Comparison of ENCODE assay signal across 4 cellular contexts in the genomic region with DNA sequence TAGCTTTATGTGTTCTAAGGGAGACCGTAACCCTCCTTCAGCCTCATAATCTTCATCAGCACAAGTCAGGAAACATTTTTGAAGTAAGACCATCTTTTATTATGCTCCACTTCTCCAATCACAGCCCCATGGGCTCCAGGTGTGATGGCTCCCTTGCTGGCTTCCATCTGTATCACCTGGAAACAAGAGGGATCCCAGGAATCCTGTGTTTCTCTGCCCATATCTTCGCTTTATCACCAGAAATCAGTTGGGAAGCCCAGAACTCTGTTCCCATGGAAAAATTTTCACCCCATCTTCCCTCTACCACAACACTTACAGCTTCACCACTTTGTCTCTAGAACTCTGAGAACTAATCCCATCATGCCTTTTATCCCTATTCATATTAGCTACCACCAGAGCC.
"Had no signal": no experiment of that assay in that cellular context is flagged by ENCODE, and none has a peak within 500 bp of the region (broad histone marks: within the 10 kb centered on the region; RNA-seq: fewer than 3 reads in every experiment).

No MANE protein-coding gene starts in this region.

- H3K4me3 ChIP-seq: GM23338 had no signal

- H3K27ac Mint-ChIP-seq: GM23338 had no signal

- DNase-seq: H9, HCEC 1CT, IMR-90 had no signal

- H3K4me1 Mint-ChIP-seq: GM23338, H9 had no signal

- H3K4me3 Mint-ChIP-seq: GM23338, H9 had no signal

- H2AFZ ChIP-seq: GM23338 had no signal

- H3K4me2 ChIP-seq: GM23338 had no signal
